Comparison of ENCODE assay signal across 1 cellular context in the genomic region with DNA sequence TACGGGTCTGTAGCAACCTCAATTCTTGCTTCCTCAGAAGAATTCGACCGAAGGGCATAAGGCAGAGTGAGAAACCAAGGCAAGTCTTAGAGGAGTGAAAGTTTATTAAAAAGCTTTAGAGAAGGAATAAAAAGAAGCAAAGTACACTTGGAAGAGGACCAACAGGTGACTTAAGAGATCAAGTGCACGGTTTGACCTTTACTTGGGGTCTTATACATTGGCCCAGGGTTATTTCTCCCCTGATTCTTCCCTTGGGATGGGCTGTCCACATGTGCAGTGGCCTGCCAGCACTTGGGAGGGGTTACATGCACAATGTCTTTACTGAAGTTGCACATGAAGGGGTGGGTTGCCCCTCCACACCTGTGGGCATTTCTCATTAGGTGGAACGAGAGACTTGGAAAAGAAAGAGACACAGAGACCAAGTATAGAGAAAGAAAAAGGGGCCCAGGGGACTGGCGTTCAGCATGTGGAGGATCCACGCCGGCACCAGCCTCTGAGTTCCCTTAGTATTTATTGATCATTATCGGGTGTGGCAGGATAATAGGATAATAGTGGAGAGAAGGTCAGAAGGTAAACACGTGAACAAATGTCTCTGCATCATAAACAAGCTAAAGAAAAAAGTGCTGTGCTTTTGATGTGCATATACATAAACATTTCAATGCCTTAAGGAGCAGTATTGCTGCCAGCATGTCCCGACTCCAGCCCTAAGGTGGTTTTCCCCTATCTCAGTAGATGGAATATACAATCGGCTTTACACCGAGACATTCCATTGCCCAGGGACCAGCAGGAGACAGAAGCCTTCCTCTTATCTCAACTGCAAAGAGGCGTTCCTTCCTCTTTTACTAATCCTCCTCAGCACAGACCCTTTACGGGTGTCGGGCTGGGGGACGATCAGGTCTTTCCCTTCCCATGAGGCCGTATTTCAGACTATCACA.
TF ChIP-seq lines count a peak whose summit lies in the region.

No MANE protein-coding gene starts in this region.

TF ChIP-seq in WTC11, 78 proteins besides CTCF, POLR2A, EP300 and RAD21:
- TF ChIP-seq GTF2I (CRISPR knock-in tag; conservative IDR thresholded peaks at IDR 0.05) = 0 out of 2 replicates have a peak, but pooled peaks have one; percentile 21
- TF ChIP-seq ZNF121 (CRISPR knock-in tag; IDR thresholded peaks at IDR 0.05) = peak; percentile 57; the same call in 1 of the 2 replicates
- 0 out of 2 replicates have a peak, but pooled peaks have one; percentile 20 for TF ChIP-seq MAX (CRISPR knock-in tag; IDR thresholded peaks at IDR 0.05)
